ENCODE assay signal across 11 cellular contexts in genomic region chr9:92481029-92481633, GRCh38. TPM values are rescaled to one million over a fixed set of nuclear protein-coding genes. Genes with fewer than 3 reads are reported as not detected.
A peak's percentile ranks its signal among the peaks of the same experiment; 100 is the strongest.
DNase-seq lines count a peak whose midpoint lies in the region; ATAC-seq and TF ChIP-seq lines count a peak whose summit lies in the region.
"Had no signal": no experiment of that assay in that cellular context is flagged by ENCODE, and none has a peak within 500 bp of the region (broad histone marks: within the 10 kb centered on the region; RNA-seq: fewer than 3 reads in every experiment).

No MANE protein-coding gene starts in this region.

- peaks cover 4% of the 10 kb centered on the region for H3K9me3 Mint-ChIP-seq in chondrocyte (ENCODE audit: low read depth)
- no peaks in the 10 kb centered on the region for H3K9me3 Mint-ChIP-seq in nephron
- no peaks in the 10 kb centered on the region for H3K9me3 Mint-ChIP-seq in activated T-cell treated with anti-CD3 and anti-CD28 coated beads, Interleukin-2, amount 50 U/mL, for 24 hours
- H3K9me3 Mint-ChIP-seq: stimulated activated memory B cell treated with anti-CD40 and anti-IgM and Interleukin-4, amounts not matched to agents 10 μg/mL and 1 μg/mL and 100 μg/mL, for 72 hours had no signal

- H3K4me3 Mint-ChIP-seq in chondrocyte (ENCODE audit: unreplicated experiment) (peak overlapping the region; percentile 76), nephron (peak overlapping the region; percentile 26 to 80 (median 77))
- H3K4me3 Mint-ChIP-seq in activated T-cell treated with anti-CD3 and anti-CD28 coated beads, Interleukin-2, amount 50 U/mL, for 24 hours = no peak overlapping the region
- H3K4me3 Mint-ChIP-seq: stimulated activated memory B cell treated with anti-CD40 and anti-IgM and Interleukin-4, amounts not matched to agents 10 μg/mL and 1 μg/mL and 100 μg/mL, for 72 hours had no signal

- H3K36me3 Mint-ChIP-seq in chondrocyte (ENCODE audit: low read depth) = peaks cover 2% of the 10 kb centered on the region
- no peaks in the 10 kb centered on the region for H3K36me3 Mint-ChIP-seq in nephron (ENCODE audit: low read depth)
- H3K36me3 Mint-ChIP-seq in activated T-cell treated with anti-CD3 and anti-CD28 coated beads, Interleukin-2, amount 50 U/mL, for 24 hours (ENCODE audit: low read depth) = no peaks in the 10 kb centered on the region
- H3K36me3 Mint-ChIP-seq: stimulated activated memory B cell treated with anti-CD40 and anti-IgM and Interleukin-4, amounts not matched to agents 10 μg/mL and 1 μg/mL and 100 μg/mL, for 72 hours had no signal

- H3K27me3 Mint-ChIP-seq in chondrocyte (ENCODE audit: low read depth) = no peaks in the 10 kb centered on the region
- no peaks in the 10 kb centered on the region for H3K27me3 Mint-ChIP-seq in nephron (ENCODE audit: low read depth)
- H3K27me3 Mint-ChIP-seq in activated T-cell treated with anti-CD3 and anti-CD28 coated beads, Interleukin-2, amount 50 U/mL, for 24 hours = no peaks in the 10 kb centered on the region
- H3K27me3 Mint-ChIP-seq: stimulated activated memory B cell treated with anti-CD40 and anti-IgM and Interleukin-4, amounts not matched to agents 10 μg/mL and 1 μg/mL and 100 μg/mL, for 72 hours had no signal

- ATAC-seq in HG03342 (IDR thresholded peaks at IDR 0.05; ENCODE audit: unreplicated experiment) (peak; percentile 58), HG02571 (IDR thresholded peaks at IDR 0.05; ENCODE audit: unreplicated experiment) (no peak), HG03039 (IDR thresholded peaks at IDR 0.05; ENCODE audit: unreplicated experiment) (no peak)
- ATAC-seq: stimulated activated memory B cell treated with anti-CD40 and anti-IgM and Interleukin-4, amounts not matched to agents 10 μg/mL and 1 μg/mL and 100 μg/mL, for 72 hours had no signal

- no peak for TF ChIP-seq CTCF in chondrocyte (IDR thresholded peaks at IDR 0.05)
- no peak for TF ChIP-seq CTCF in nephron (IDR thresholded peaks at IDR 0.05; ENCODE audit: unreplicated experiment in 3 of 3)

- H3K27ac Mint-ChIP-seq in chondrocyte (ENCODE audit: unreplicated experiment) (peak overlapping the region; percentile 97), nephron (peak overlapping the region; percentile 82 to 95 (median 89))
- H3K27ac Mint-ChIP-seq in activated T-cell treated with anti-CD3 and anti-CD28 coated beads, Interleukin-2, amount 50 U/mL, for 24 hours = no peak overlapping the region
- H3K27ac Mint-ChIP-seq: stimulated activated memory B cell treated with anti-CD40 and anti-IgM and Interleukin-4, amounts not matched to agents 10 μg/mL and 1 μg/mL and 100 μg/mL, for 72 hours had no signal

- DNase-seq in ELR (ENCODE audit: low read depth) = peak; percentile 68
- no peak for DNase-seq in chondrocyte (ENCODE audit: low spot score)
- DNase-seq in C1 segment of cervical spinal cord (lab: John Stamatoyannopoulos, UW) = no peak
- no peak for DNase-seq in activated T-cell treated with anti-CD3 and anti-CD28 coated beads, Interleukin-2, amount 50 U/mL, for 24 hours
- DNase-seq: activated T-cell treated with anti-CD3 and anti-CD28 coated beads, Interleukin-2, amount 50 U/mL, for 1 hour; KG1 had no signal

- H3K4me1 Mint-ChIP-seq in chondrocyte (ENCODE audit: low read depth) (peaks cover 82% of the 10 kb centered on the region), nephron (peaks cover 41% of the 10 kb centered on the region)
- peaks cover 5% of the 10 kb centered on the region for H3K4me1 Mint-ChIP-seq in activated T-cell treated with anti-CD3 and anti-CD28 coated beads, Interleukin-2, amount 50 U/mL, for 24 hours (ENCODE audit: low read depth)

RNA-seq across cellular contexts. Expression of gene ASPN, which starts 1.2 kb away (rescaled TPM):
- total RNA-seq in chondrocyte = 335 to 385 TPM (median 376 TPM) in 3 replicates

RNA-seq across cellular contexts. Expression of gene ECM2, which starts 54.7 kb away (rescaled TPM):
- 31.7 to 39.6 TPM (median 34.2 TPM) in 3 replicates for total RNA-seq in chondrocyte

RNA-seq across cellular contexts. Expression of gene OMD, which starts 56.9 kb away (rescaled TPM):
- total RNA-seq in chondrocyte = 25.6 to 148 TPM (median 28.5 TPM) in 3 replicates
